ENCODE assay signal across 19 cellular contexts in genomic region chr7:12221414-12221813, GRCh38. TPM values are rescaled to one million over a fixed set of nuclear protein-coding genes. Genes with fewer than 3 reads are reported as not detected.
DNase-seq lines count a peak whose midpoint lies in the region; ATAC-seq and TF ChIP-seq lines count a peak whose summit lies in the region.
"Had no signal": no experiment of that assay in that cellular context is flagged by ENCODE, and none has a peak within 500 bp of the region (broad histone marks: within the 10 kb centered on the region; RNA-seq: fewer than 3 reads in every experiment).

No MANE protein-coding gene starts in this region.

- H3K4me3 Mint-ChIP-seq in CD8-positive, alpha-beta memory T cell, result no peak overlapping the region
- peak overlapping the region in 1 of 5 donors; percentile 25 for H3K4me3 Mint-ChIP-seq in immature natural killer cell
- H3K4me3 Mint-ChIP-seq: activated naive CD4-positive, alpha-beta T cell treated with anti-CD3 and anti-CD28 coated beads for 36 hours; memory B cell; stimulated activated naive CD8-positive, alpha-beta T cell treated with anti-CD3 and anti-CD28 coated beads, Interleukin-15, Interleukin-2, amounts not matched to agents 100 ng/mL and 50 ng/mL, for 24 hours had no signal

- peaks cover 28 to 71% (median 52%) of the 10 kb centered on the region in 3 donors for H3K36me3 Mint-ChIP-seq in CD8-positive, alpha-beta memory T cell
- peaks cover 56 to 58% (median 56%) of the 10 kb centered on the region in 3 donors for H3K36me3 Mint-ChIP-seq in immature natural killer cell

- no peak for TF ChIP-seq CTCF in adrenal gland (IDR thresholded peaks at IDR 0.05)

- peaks cover 58 to 79% (median 75%) of the 10 kb centered on the region in 3 donors for H3K4me1 Mint-ChIP-seq in CD8-positive, alpha-beta memory T cell
- H3K4me1 Mint-ChIP-seq in immature natural killer cell, result peaks cover 42 to 69% of the 10 kb centered on the region in 2 donors

- TF ChIP-seq POLR2A in adrenal gland (IDR thresholded peaks at IDR 0.05), result no peak

- no peaks in the 10 kb centered on the region for H3K27me3 Mint-ChIP-seq in CD8-positive, alpha-beta memory T cell
- peaks cover 0 to 2% (median 0%) of the 10 kb centered on the region in 3 donors for H3K27me3 Mint-ChIP-seq in immature natural killer cell (ENCODE audit: low read depth in 3 of 3)
- H3K27me3 Mint-ChIP-seq: memory B cell; stimulated activated naive CD8-positive, alpha-beta T cell treated with anti-CD3 and anti-CD28 coated beads, Interleukin-15, Interleukin-2, amounts not matched to agents 100 ng/mL and 50 ng/mL, for 24 hours had no signal

- H3K27ac ChIP-seq in CD8-positive, alpha-beta memory T cell (ENCODE audit: low read depth, low read length), result no peak overlapping the region
- no peak overlapping the region for H3K27ac ChIP-seq in adrenal gland
- H3K27ac ChIP-seq: HL-60, tibial artery had no signal

- H3K4me1 ChIP-seq in CD8-positive, alpha-beta memory T cell (ENCODE audit: insufficient read depth, low read length), result peaks cover 35% of the 10 kb centered on the region
- peaks cover 8 to 9% of the 10 kb centered on the region in 2 donors for H3K4me1 ChIP-seq in adrenal gland (replicated peaks in 1 of 2)
- H3K4me1 ChIP-seq: tibial artery had no signal

- POLR2A ChIA-PET in CD8-positive, alpha-beta memory T cell (lab: Charles Lee), result no interaction called here

- CTCF ChIA-PET in CD8-positive, alpha-beta memory T cell (lab: Charles Lee), result interaction anchor here (0.6 kb wide), 1 partner anchor 10 kb away, joined by 3 read pairs; no protein-coding TSS in a partner anchor

- H3K27me3 ChIP-seq in CD8-positive, alpha-beta memory T cell (ENCODE audit: insufficient read depth, low read length, poor library complexity, severe bottlenecking), result no peaks in the 10 kb centered on the region
- H3K27me3 ChIP-seq in adrenal gland, result no peaks in the 10 kb centered on the region
- H3K27me3 ChIP-seq: tibial artery had no signal

- DNase-seq in CD8-positive, alpha-beta memory T cell, result no peak
- peak; percentile 45 for DNase-seq in NCI-H69 (lab: John Stamatoyannopoulos, UW)
- peak in 5 of 7 donors; percentile 20 to 53 (median 38) for DNase-seq in adrenal gland
- no peak for DNase-seq in immature natural killer cell
- no peak for DNase-seq in activated CD4-positive, CD25-positive, alpha-beta regulatory T cell (lab: John Stamatoyannopoulos, UW)
- DNase-seq in NCI-H526 (lab: John Stamatoyannopoulos, UW), result no peak
- DNase-seq: activated CD4-positive, alpha-beta T cell treated with anti-CD3 and anti-CD28 coated beads, Interleukin-2, amount 50 U/mL, for 4 hours; activated naive CD4-positive, alpha-beta T cell treated with anti-CD3 and anti-CD28 coated beads for 36 hours; activated T-cell treated with anti-CD3 and anti-CD28 coated beads for 4 hours; AML-193; effector memory CD4-positive, alpha-beta T cell; occipital lobe; stimulated activated CD4-positive, alpha-beta T cell treated with anti-CD3 and anti-CD28 coated beads, Interleukin-4, amount 100 ng/mL, for 4 hours; tibial artery had no signal

- H3K36me3 ChIP-seq in CD8-positive, alpha-beta memory T cell (ENCODE audit: insufficient read depth, low read length), result peaks cover 14% of the 10 kb centered on the region
- H3K36me3 ChIP-seq in adrenal gland (replicated peaks in 1 of 2), result peaks cover 0 to 27% of the 10 kb centered on the region in 2 donors

- intact Hi-C loops in adrenal gland (cut with DNase I), result no loop called here

- no peak overlapping the region for H3K4me3 ChIP-seq in CD8-positive, alpha-beta memory T cell (ENCODE audit: low read length)
- no peak overlapping the region for H3K4me3 ChIP-seq in adrenal gland
- H3K4me3 ChIP-seq: tibial artery had no signal

- ATAC-seq in HG03139 (IDR thresholded peaks at IDR 0.05; ENCODE audit: unreplicated experiment), result no peak
- ATAC-seq: esophagus mucosa had no signal

- peak overlapping the region; percentile 8 to 83 (median 40) for H3K27ac Mint-ChIP-seq in CD8-positive, alpha-beta memory T cell
- H3K27ac Mint-ChIP-seq in immature natural killer cell, result peak overlapping the region in 5 of 6 donors; percentile 48 to 80 (median 71)
- H3K27ac Mint-ChIP-seq: activated naive CD4-positive, alpha-beta T cell treated with anti-CD3 and anti-CD28 coated beads for 36 hours; memory B cell; stimulated activated naive CD8-positive, alpha-beta T cell treated with anti-CD3 and anti-CD28 coated beads, Interleukin-15, Interleukin-2, amounts not matched to agents 100 ng/mL and 50 ng/mL, for 24 hours had no signal

- H3K9me3 ChIP-seq in CD8-positive, alpha-beta memory T cell (ENCODE audit: low read length), result no peaks in the 10 kb centered on the region
- H3K9me3 ChIP-seq in adrenal gland (replicated peaks in 1 of 3), result no peaks in the 10 kb centered on the region
- H3K9me3 ChIP-seq: tibial artery had no signal

- peaks cover 0 to 6% (median 0%) of the 10 kb centered on the region in 5 donors for H3K9me3 Mint-ChIP-seq in CD8-positive, alpha-beta memory T cell
- no peaks in the 10 kb centered on the region for H3K9me3 Mint-ChIP-seq in immature natural killer cell
- H3K9me3 Mint-ChIP-seq: memory B cell had no signal

RNA-seq across cellular contexts. Expression of gene TMEM106B, which starts 10.3 kb away (rescaled TPM):
- total RNA-seq in CD8-positive, alpha-beta memory T cell, result 10 to 100 TPM; 26.8 to 27.3 TPM
- 32.7 TPM for polyA plus RNA-seq in CD8-positive, alpha-beta memory T cell
- total RNA-seq in adrenal gland, result 100 to 1,000 TPM in 4 of 8 donors, 10 to 100 TPM in 4; 76.0 to 308 (median 98.0) TPM
- polyA plus RNA-seq in adrenal gland (10 to 100 TPM; 10.7 to 86.0 (median 21.9) TPM), immature natural killer cell (10 to 100 TPM; 17.9 to 30.4 (median 21.0) TPM)

Comparison
In these comparisons a context has a peak if more than half of its experiments do, and no peak if none do; other contexts are left out.
1. DNase-seq: peak in NCI-H69 (single experiment) and adrenal gland (5 of 7); none in CD8-positive, alpha-beta memory T cell (0 of 5), immature natural killer cell (0 of 3), activated CD4-positive, CD25-positive, alpha-beta regulatory T cell (0 of 4) and NCI-H526 (0 of 2).